In genomic region chr15:79849789-79850188, GRCh38 we compare ENCODE assay signal across 9 cellular contexts. TPM values are rescaled to one million over a fixed set of nuclear protein-coding genes. Genes with fewer than 3 reads are reported as not detected.
DNase-seq lines count a peak whose midpoint lies in the region; ATAC-seq, FAIRE-seq and TF ChIP-seq lines count a peak whose summit lies in the region.
"Had no signal": no experiment of that assay in that cellular context is flagged by ENCODE, and none has a peak within 500 bp of the region (broad histone marks: within the 10 kb centered on the region; RNA-seq: fewer than 3 reads in every experiment).

No MANE protein-coding gene starts in this region.

- SMC1A ChIA-PET in GM12878 (lab: Charles Lee; ENCODE audit: uncharacterized antibody, unreplicated experiment): interaction anchor here (0.6 to 8.2 kb wide), 9 partner anchors 9 to 1607 kb away, joined by 3 to 71 read pairs (median 3); no protein-coding TSS in a partner anchor

- no peaks in the 10 kb centered on the region for H4K20me1 ChIP-seq in GM12878 (ENCODE audit: control insufficient read depth, insufficient read depth)

- H3K9me3 ChIP-seq in MG63 (no peaks in the 10 kb centered on the region), GM12878 (replicated peaks; ENCODE audit: control insufficient read depth, insufficient read depth, low read length) (no peaks in the 10 kb centered on the region)

- CTCF ChIA-PET in GM12878 (lab: Yijun Ruan, JAX): interaction anchor here (0.6 to 8.3 kb wide), 24 partner anchors 9 to 514 kb away, joined by 3 to 110 read pairs (median 4); no protein-coding TSS in a partner anchor

- H3K4me1 ChIP-seq in GM12878 (ENCODE audit: control insufficient read depth, insufficient read depth, low read length): no peaks in the 10 kb centered on the region

- WGBS in GM12878 (ENCODE audit: insufficient coverage, insufficient replicate concordance, low lambda C conversion rate, missing lambda C conversion rate): 65% methylated on average over 3 of the region's 3 CpGs

- ATAC-seq in GM12878 (peak; percentile 63), HG02938 (IDR thresholded peaks at IDR 0.05; ENCODE audit: unreplicated experiment) (no peak), GM18520 (IDR thresholded peaks at IDR 0.05; ENCODE audit: unreplicated experiment) (no peak)

- TF ChIP-seq CTCF in GM12878 (IDR thresholded peaks at IDR 0.05 in 2 of 3, conservative IDR thresholded peaks at IDR 0.05 in 1 of 3; ENCODE audit: control insufficient read depth in 2 of 3, extremely low read depth in 1 of 3, insufficient read depth in 1 of 3, low read depth in 3 of 3, low read length in 3 of 3): peak; percentile 52 to 72 (median 58); a peak in 5 of 6 replicates

- H3K9ac ChIP-seq in GM12878 (ENCODE audit: control insufficient read depth, insufficient read depth, low read length): no peak overlapping the region

- RAD21 ChIA-PET in GM12878 (lab: Charles Lee; ENCODE audit: unreplicated experiment): interaction anchor here (0.9 to 1.5 kb wide), 3 partner anchors 254 to 470 kb away, joined by 4 to 8 read pairs (median 5); no protein-coding TSS in a partner anchor

- H3K79me2 ChIP-seq in GM12878 (ENCODE audit: control insufficient read depth, insufficient read depth, low read length): no peaks in the 10 kb centered on the region

- H3K27ac ChIP-seq in GM12878 (ENCODE audit: control insufficient read depth, insufficient read depth): no peak overlapping the region

- intact Hi-C loops in GM12878 (cut with micrococcal nuclease; ENCODE audit: unreplicated experiment): loop anchor here (1.0 to 10.0 kb wide), 3 partner anchors 252 to 505 kb away; no protein-coding TSS in a partner anchor

- POLR2A ChIA-PET in GM12878 (lab: Charles Lee): interaction anchor here (0.5 kb wide), 1 partner anchor 189 kb away, joined by 6 read pairs; no protein-coding TSS in a partner anchor

- DNase-seq in NCI-H446 (lab: John Stamatoyannopoulos, UW) (peak; percentile 12 to 28), NCI-H446 treated with DMSO at 0.1 percent for 48 hours (lab: John Stamatoyannopoulos, UW) (no peak), MG63 (peak; percentile 12), GM12878 (ENCODE audit: low read depth, low spot score) (no peak), midbrain (lab: John Stamatoyannopoulos, UW) (peak; percentile 28)
- no peak for DNase-seq in effector CD8-positive, alpha-beta T cell (lab: John Stamatoyannopoulos, UW)

- no TSS peak for BruUV-seq in GM12878 (replicated peaks; lab: Mats Ljungman, UMichigan)

- no peak for FAIRE-seq in GM12878 (lab: Jason Lieb, UNC)
- FAIRE-seq: G401.6 had no signal

- no peaks in the 10 kb centered on the region for H3K27me3 ChIP-seq in MG63
- H3K27me3 ChIP-seq in GM12878 (replicated peaks in 1 of 2; ENCODE audit: control insufficient read depth in 2 of 2, insufficient read depth in 2 of 2, low read length in 1 of 2): no peaks in the 10 kb centered on the region

- H3K36me3 ChIP-seq in MG63 (peaks cover 17% of the 10 kb centered on the region), GM12878 (ENCODE audit: control insufficient read depth in 2 of 2, insufficient read depth in 2 of 2, low read length in 1 of 2) (peaks cover 3 to 4% of the 10 kb centered on the region in 2 experiments; a peak in 3 of 4 replicates)

- TF ChIP-seq POLR2A in GM12878 (IDR thresholded peaks at IDR 0.05; ENCODE audit: low read depth, low read length): no peak

- TF ChIP-seq EP300 in GM12878 (IDR thresholded peaks at IDR 0.05; ENCODE audit: borderline replicate concordance in 1 of 2, control insufficient read depth in 1 of 2, low read depth in 2 of 2, low read length in 2 of 2): no peak

- in situ Hi-C loops in GM12878 (cut with MboI): loop anchor here (5.0 kb wide), 1 partner anchor 467 kb away; no protein-coding TSS in a partner anchor

- H3K4me3 ChIP-seq in MG63 (no peak overlapping the region), GM12878 (no peak overlapping the region)

- H2AFZ ChIP-seq in GM12878 (ENCODE audit: control insufficient read depth, low read depth, low read length): no peak overlapping the region

- peak; percentile 68 for TF ChIP-seq RAD21 in GM12878 (IDR thresholded peaks at IDR 0.05; ENCODE audit: insufficient read depth, low read depth, low read length)

- no peak overlapping the region for H3K4me2 ChIP-seq in GM12878 (ENCODE audit: control insufficient read depth, insufficient read depth)

TF ChIP-seq in GM12878, 131 proteins besides CTCF, POLR2A, EP300 and RAD21:
- TF ChIP-seq PAX8 (IDR thresholded peaks at IDR 0.05): no peak
- peak; percentile 37; the same call in 1 of the 2 replicates for TF ChIP-seq SMC3 (IDR thresholded peaks at IDR 0.05; ENCODE audit: borderline replicate concordance, low read length)

RNA-seq across cellular contexts. Expression of gene MTHFS, which starts 47.0 kb away (rescaled TPM):
- total RNA-seq in MG63 (2014; rRNA removed; shearing (Covaris generic); ENCODE audit: low replicate concordance): 72.8 and 225 TPM in 2 replicates
- total RNA-seq in GM12878 (2013; cell fraction: nucleolus; rRNA removed): 18.0 and 20.7 TPM in 2 replicates
- total RNA-seq in GM12878 (2014; rRNA removed): 24.0 and 26.8 TPM in 2 replicates
- 25.3 and 26.9 TPM in 2 replicates for total RNA-seq in GM12878 (2014; rRNA removed; fragmentation: Illumina TruSeq; extraction: Trizol)
- 35.3 and 38.4 TPM in 2 replicates for total RNA-seq in GM12878 (2021)
- polyA plus RNA-seq in GM12878 (2011; ENCODE audit: low read depth): 16.9 TPM
- polyA plus RNA-seq in GM12878 (2011; rRNA removed): 38.4 and 38.5 TPM in 2 replicates
- polyA plus RNA-seq in GM12878 (2011; cell fraction: cytosol; rRNA removed): 26.7 and 34.1 TPM in 2 replicates
- 13.9 and 16.3 TPM in 2 replicates for polyA plus RNA-seq in GM12878 (2011; cell fraction: nucleus; rRNA removed)
- 21.6 and 24.8 TPM in 2 replicates for polyA plus RNA-seq in GM12878 (2012)
- polyA plus RNA-seq in GM12878 (2014; fragmentation: Illumina TruSeq; extraction: Trizol): 22.4 and 28.4 TPM in 2 replicates
- 10 to 100 TPM; 14.0 to 24.5 TPM for polyA plus RNA-seq in GM12878 (2014; fragmentation: Nextera tagmentation; extraction: Ambion mirVana)
- 44.3 and 49.0 TPM in 2 replicates for polyA plus RNA-seq in GM12878 (2014; rRNA removed)
- 10 to 100 TPM; 78.9 to 81.9 TPM for polyA plus RNA-seq in GM12878 (2016; fragmentation: Nextera tagmentation; extraction: Ambion mirVana)
- polyA minus RNA-seq in GM12878 (2011; rRNA and poly(A)+ RNA removed): 7.6 and 18.4 TPM in 2 replicates
- polyA minus RNA-seq in GM12878 (2011; cell fraction: cytosol; rRNA and poly(A)+ RNA removed): 7.5 and 9.8 TPM in 2 replicates
- 9.1 and 10.6 TPM in 2 replicates for polyA minus RNA-seq in GM12878 (2011; cell fraction: nucleus; rRNA and poly(A)+ RNA removed)

Comparison
In these comparisons a context has a peak if more than half of its experiments do, and no peak if none do; other contexts are left out.
1. DNase-seq: peak in NCI-H446 (2 of 2), MG63 (single experiment) and midbrain (single experiment); none in NCI-H446 treated with DMSO at 0.1 percent for 48 hours (single experiment), GM12878 (single experiment) and effector CD8-positive, alpha-beta T cell (single experiment).